In the genomic region with DNA sequence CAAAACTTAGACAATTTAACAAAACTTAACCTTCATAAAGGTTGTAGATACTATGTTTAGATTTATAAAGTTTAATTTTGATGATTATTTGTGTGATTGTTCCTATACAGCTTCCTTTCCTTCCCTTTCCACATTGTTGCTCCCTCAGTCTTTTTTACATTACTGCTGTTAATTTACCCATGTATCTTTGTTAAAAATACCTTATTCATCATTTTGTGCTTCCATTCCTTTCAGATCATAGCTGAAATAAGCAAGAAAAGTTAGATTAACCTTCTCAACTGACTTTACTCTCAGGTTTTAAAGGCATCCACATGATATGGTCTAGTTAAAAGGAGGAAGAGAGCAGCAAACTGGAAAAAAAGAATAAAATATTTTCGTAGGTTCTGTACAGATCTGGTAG, we compare ENCODE assay signal across 2 cellular contexts.
TF ChIP-seq lines count a peak whose summit lies in the region.

No MANE protein-coding gene starts in this region.

TF ChIP-seq in SK-N-SH, 30 proteins besides CTCF, POLR2A, EP300 and RAD21 (continued from another document):
- TF ChIP-seq YY1 (IDR thresholded peaks at IDR 0.05; ENCODE audit: low read depth), result no peak
- TF ChIP-seq TCF12 (IDR thresholded peaks at IDR 0.05), result no peak
- no peak for TF ChIP-seq MEF2A (IDR thresholded peaks at IDR 0.05; ENCODE audit: borderline replicate concordance, low read depth)
- TF ChIP-seq, protein P1, sequence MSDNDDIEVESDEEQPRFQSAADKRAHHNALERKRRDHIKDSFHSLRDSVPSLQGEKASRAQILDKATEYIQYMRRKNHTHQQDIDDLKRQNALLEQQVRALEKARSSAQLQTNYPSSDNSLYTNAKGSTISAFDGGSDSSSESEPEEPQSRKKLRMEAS (IDR thresholded peaks at IDR 0.05; ENCODE audit: low read depth), result no peak
- no peak for TF ChIP-seq JUND (IDR thresholded peaks at IDR 0.05)
- TF ChIP-seq NFIC (IDR thresholded peaks at IDR 0.05; ENCODE audit: borderline replicate concordance), result no peak
- TF ChIP-seq, protein P2, sequence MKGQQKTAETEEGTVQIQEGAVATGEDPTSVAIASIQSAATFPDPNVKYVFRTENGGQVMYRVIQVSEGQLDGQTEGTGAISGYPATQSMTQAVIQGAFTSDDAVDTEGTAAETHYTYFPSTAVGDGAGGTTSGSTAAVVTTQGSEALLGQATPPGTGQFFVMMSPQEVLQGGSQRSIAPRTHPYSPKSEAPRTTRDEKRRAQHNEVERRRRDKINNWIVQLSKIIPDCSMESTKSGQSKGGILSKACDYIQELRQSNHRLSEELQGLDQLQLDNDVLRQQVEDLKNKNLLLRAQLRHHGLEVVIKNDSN (IDR thresholded peaks at IDR 0.05; ENCODE audit: borderline replicate concordance, low read depth), result no peak
- TF ChIP-seq ELF1 (IDR thresholded peaks at IDR 0.05), result no peak
- no peak for TF ChIP-seq POLR2AphosphoS5 (IDR thresholded peaks at IDR 0.05; ENCODE audit: low read depth, low read length)
- TF ChIP-seq, protein P3, sequence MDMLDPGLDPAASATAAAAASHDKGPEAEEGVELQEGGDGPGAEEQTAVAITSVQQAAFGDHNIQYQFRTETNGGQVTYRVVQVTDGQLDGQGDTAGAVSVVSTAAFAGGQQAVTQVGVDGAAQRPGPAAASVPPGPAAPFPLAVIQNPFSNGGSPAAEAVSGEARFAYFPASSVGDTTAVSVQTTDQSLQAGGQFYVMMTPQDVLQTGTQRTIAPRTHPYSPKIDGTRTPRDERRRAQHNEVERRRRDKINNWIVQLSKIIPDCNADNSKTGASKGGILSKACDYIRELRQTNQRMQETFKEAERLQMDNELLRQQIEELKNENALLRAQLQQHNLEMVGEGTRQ (IDR thresholded peaks at IDR 0.05; ENCODE audit: borderline replicate concordance, low read depth, low read length), result no peak
TF ChIP-seq in SK-N-SH: peak in this region for 0.

TF ChIP-seq in SK-N-SH treated with all-trans-retinoic acid at 6 μM for 48 hours, 23 proteins besides CTCF, POLR2A, EP300 and RAD21 (continued from another document):
- TF ChIP-seq, protein P4, sequence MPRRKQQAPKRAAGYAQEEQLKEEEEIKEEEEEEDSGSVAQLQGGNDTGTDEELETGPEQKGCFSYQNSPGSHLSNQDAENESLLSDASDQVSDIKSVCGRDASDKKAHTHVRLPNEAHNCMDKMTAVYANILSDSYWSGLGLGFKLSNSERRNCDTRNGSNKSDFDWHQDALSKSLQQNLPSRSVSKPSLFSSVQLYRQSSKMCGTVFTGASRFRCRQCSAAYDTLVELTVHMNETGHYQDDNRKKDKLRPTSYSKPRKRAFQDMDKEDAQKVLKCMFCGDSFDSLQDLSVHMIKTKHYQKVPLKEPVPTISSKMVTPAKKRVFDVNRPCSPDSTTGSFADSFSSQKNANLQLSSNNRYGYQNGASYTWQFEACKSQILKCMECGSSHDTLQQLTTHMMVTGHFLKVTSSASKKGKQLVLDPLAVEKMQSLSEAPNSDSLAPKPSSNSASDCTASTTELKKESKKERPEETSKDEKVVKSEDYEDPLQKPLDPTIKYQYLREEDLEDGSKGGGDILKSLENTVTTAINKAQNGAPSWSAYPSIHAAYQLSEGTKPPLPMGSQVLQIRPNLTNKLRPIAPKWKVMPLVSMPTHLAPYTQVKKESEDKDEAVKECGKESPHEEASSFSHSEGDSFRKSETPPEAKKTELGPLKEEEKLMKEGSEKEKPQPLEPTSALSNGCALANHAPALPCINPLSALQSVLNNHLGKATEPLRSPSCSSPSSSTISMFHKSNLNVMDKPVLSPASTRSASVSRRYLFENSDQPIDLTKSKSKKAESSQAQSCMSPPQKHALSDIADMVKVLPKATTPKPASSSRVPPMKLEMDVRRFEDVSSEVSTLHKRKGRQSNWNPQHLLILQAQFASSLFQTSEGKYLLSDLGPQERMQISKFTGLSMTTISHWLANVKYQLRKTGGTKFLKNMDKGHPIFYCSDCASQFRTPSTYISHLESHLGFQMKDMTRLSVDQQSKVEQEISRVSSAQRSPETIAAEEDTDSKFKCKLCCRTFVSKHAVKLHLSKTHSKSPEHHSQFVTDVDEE (CRISPR knock-in tag; IDR thresholded peaks at IDR 0.05), result no peak
- TF ChIP-seq TCF4 (CRISPR knock-in tag; IDR thresholded peaks at IDR 0.05; ENCODE audit: borderline replicate concordance) (no peak), ZNF8 (CRISPR knock-in tag; IDR thresholded peaks at IDR 0.05) (no peak), ZFP3 (CRISPR knock-in tag; IDR thresholded peaks at IDR 0.05) (no peak), OSR1 (CRISPR knock-in tag; IDR thresholded peaks at IDR 0.05) (no peak), ZNF70 (CRISPR knock-in tag; IDR thresholded peaks at IDR 0.05) (no peak)
- TF ChIP-seq, protein P5, sequence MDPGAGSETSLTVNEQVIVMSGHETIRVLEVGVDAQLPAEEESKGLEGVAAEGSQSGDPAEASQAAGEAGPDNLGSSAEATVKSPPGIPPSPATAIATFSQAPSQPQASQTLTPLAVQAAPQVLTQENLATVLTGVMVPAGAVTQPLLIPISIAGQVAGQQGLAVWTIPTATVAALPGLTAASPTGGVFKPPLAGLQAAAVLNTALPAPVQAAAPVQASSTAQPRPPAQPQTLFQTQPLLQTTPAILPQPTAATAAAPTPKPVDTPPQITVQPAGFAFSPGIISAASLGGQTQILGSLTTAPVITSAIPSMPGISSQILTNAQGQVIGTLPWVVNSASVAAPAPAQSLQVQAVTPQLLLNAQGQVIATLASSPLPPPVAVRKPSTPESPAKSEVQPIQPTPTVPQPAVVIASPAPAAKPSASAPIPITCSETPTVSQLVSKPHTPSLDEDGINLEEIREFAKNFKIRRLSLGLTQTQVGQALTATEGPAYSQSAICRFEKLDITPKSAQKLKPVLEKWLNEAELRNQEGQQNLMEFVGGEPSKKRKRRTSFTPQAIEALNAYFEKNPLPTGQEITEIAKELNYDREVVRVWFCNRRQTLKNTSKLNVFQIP (CRISPR knock-in tag; IDR thresholded peaks at IDR 0.05; ENCODE audit: borderline replicate concordance, low read depth), result no peak
